ENCODE assay signal across 9 cellular contexts in genomic region chr11:36258730-36259360, GRCh38. TPM values are rescaled to one million over a fixed set of nuclear protein-coding genes. Genes with fewer than 3 reads are reported as not detected.
A peak's percentile ranks its signal among the peaks of the same experiment; 100 is the strongest.
DNase-seq lines count a peak whose midpoint lies in the region; ATAC-seq, FAIRE-seq and TF ChIP-seq lines count a peak whose summit lies in the region.
"Had no signal": no experiment of that assay in that cellular context is flagged by ENCODE, and none has a peak within 500 bp of the region (broad histone marks: within the 10 kb centered on the region; RNA-seq: fewer than 3 reads in every experiment).

No MANE protein-coding gene starts in this region.

- in situ Hi-C loops in HepG2 (cut with HindIII; ENCODE audit: extremely low pct_ligation_motif_present, low pct_unique_long_range_greater_than_20kb), result loop anchor here (25.0 kb wide), 1 partner anchor 772 kb away; no protein-coding TSS in a partner anchor

- H3K4me3 Mint-ChIP-seq in CD8-positive, alpha-beta memory T cell, result no peak overlapping the region
- H3K4me3 Mint-ChIP-seq: B cell had no signal

- CTCF ChIA-PET in HepG2 (lab: Yijun Ruan, JAX; ENCODE audit: low intra/inter-chr PET ratio, low total read pairs), result interaction anchor here (1.4 kb wide), 1 partner anchor 643 kb away, joined by 4 read pairs; no protein-coding TSS in a partner anchor
- CTCF ChIA-PET in CD8-positive, alpha-beta memory T cell (lab: Charles Lee), result no interaction called here

- H3K4me1 ChIP-seq in colonic mucosa (no peaks in the 10 kb centered on the region), HepG2 (ENCODE audit: insufficient read depth, low read length) (no peaks in the 10 kb centered on the region), testis (no peaks in the 10 kb centered on the region)
- no peaks in the 10 kb centered on the region for H3K4me1 ChIP-seq in CD8-positive, alpha-beta memory T cell (ENCODE audit: insufficient read depth, low read length)

- H3K4me1 Mint-ChIP-seq in CD8-positive, alpha-beta memory T cell, result no peaks in the 10 kb centered on the region
- H3K4me1 Mint-ChIP-seq: B cell had no signal

- POLR2A ChIA-PET in HepG2 (lab: Yijun Ruan, JAX), result no interaction called here
- POLR2A ChIA-PET in CD8-positive, alpha-beta memory T cell (lab: Charles Lee), result no interaction called here

- H3K27me3 ChIP-seq in colonic mucosa, result no peaks in the 10 kb centered on the region
- peaks cover 3 to 28% of the 10 kb centered on the region in 2 experiments; a peak in 4 of 5 replicates for H3K27me3 ChIP-seq in HepG2 (ENCODE audit: control insufficient read depth in 1 of 2, insufficient read depth in 2 of 2, low read length in 2 of 2)
- no peaks in the 10 kb centered on the region for H3K27me3 ChIP-seq in testis
- peaks cover 5% of the 10 kb centered on the region for H3K27me3 ChIP-seq in CD8-positive, alpha-beta memory T cell (ENCODE audit: insufficient read depth, low read length, poor library complexity, severe bottlenecking)

- 8% methylated on average over 2 of the region's 12 CpGs for whole genome bisulfite sequencing in HepG2 (ENCODE audit: low lambda C conversion rate)
- WGBS in testis, 2 donors, result 39 to 49% methylated on average over 11 to 12 of the region's 12 CpGs

- H3K9me3 ChIP-seq in colonic mucosa (no peaks in the 10 kb centered on the region), HepG2 (ENCODE audit: low read length) (no peaks in the 10 kb centered on the region), testis (no peaks in the 10 kb centered on the region)
- H3K9me3 ChIP-seq in CD8-positive, alpha-beta memory T cell (ENCODE audit: low read length), result no peaks in the 10 kb centered on the region

- H3K36me3 ChIP-seq in colonic mucosa (no peaks in the 10 kb centered on the region), HepG2 (replicated peaks in 1 of 2; ENCODE audit: control insufficient read depth in 1 of 2, insufficient read depth in 2 of 2, low read length in 2 of 2) (no peaks in the 10 kb centered on the region), testis (ENCODE audit: low read depth, missing control alignments) (no peaks in the 10 kb centered on the region)
- no peaks in the 10 kb centered on the region for H3K36me3 ChIP-seq in CD8-positive, alpha-beta memory T cell (ENCODE audit: insufficient read depth, low read length)

- no peaks in the 10 kb centered on the region for H3K79me2 ChIP-seq in HepG2 (ENCODE audit: insufficient read depth, low read length)

- DNase-seq in NCI-H1105 treated with DMSO at 0.1 percent for 48 hours (lab: John Stamatoyannopoulos, UW) (peak; percentile 12), NCI-H1105 (lab: John Stamatoyannopoulos, UW) (no peak), KG1 (lab: John Stamatoyannopoulos, UW) (peak; percentile 14), RPMI8226 (peak; percentile 37), colonic mucosa (peak; percentile 31), HepG2 (ENCODE audit: low spot score) (peak; percentile 29), testis (peak; percentile 77)
- no peak for DNase-seq in CD8-positive, alpha-beta memory T cell

- H3K9ac ChIP-seq in colonic mucosa (ENCODE audit: low read depth in 2 of 2, low read length in 2 of 2) (no peak overlapping the region), HepG2 (ENCODE audit: insufficient read depth, low read depth, low read length) (no peak overlapping the region)

- H2AFZ ChIP-seq in HepG2 (ENCODE audit: low read length), result no peak overlapping the region

- TF ChIP-seq RAD21 in HepG2 (CRISPR knock-in tag; IDR thresholded peaks at IDR 0.05), result peak; percentile 27; the same call in 1 of the 2 replicates

- H3K27ac ChIP-seq in colonic mucosa, result no peak overlapping the region
- no peak overlapping the region for H3K27ac ChIP-seq in HepG2 (ENCODE audit: extremely low read length, insufficient read depth, low read length)
- H3K27ac ChIP-seq in testis, result no peak overlapping the region
- no peak overlapping the region for H3K27ac ChIP-seq in CD8-positive, alpha-beta memory T cell (ENCODE audit: low read depth, low read length)

- H3K9me3 Mint-ChIP-seq in CD8-positive, alpha-beta memory T cell, result no peaks in the 10 kb centered on the region

- H4K20me1 ChIP-seq in HepG2 (ENCODE audit: insufficient read depth, low read length), result no peaks in the 10 kb centered on the region

- no peak overlapping the region for H3K27ac Mint-ChIP-seq in CD8-positive, alpha-beta memory T cell
- H3K27ac Mint-ChIP-seq: B cell had no signal

- H3K4me3 ChIP-seq in colonic mucosa (no peak overlapping the region), HepG2 (replicated peaks in 1 of 3; ENCODE audit: insufficient read depth in 1 of 3, low read depth in 2 of 3, low read length in 3 of 3) (no peak overlapping the region), testis (no peak overlapping the region)
- no peak overlapping the region for H3K4me3 ChIP-seq in CD8-positive, alpha-beta memory T cell (ENCODE audit: low read length)

- BruUV-seq in HepG2 (replicated peaks; lab: Mats Ljungman, UMichigan), result no TSS peak

- intact Hi-C loops in colonic mucosa (cut with DNase I) (loop anchor here (5.0 kb wide), 1 partner anchor 437 kb away; no protein-coding TSS in a partner anchor), HepG2 (cut with micrococcal nuclease; ENCODE audit: unreplicated experiment) (loop anchor here (1.0 to 5.0 kb wide), 3 partner anchors 216 to 643 kb away; no protein-coding TSS in a partner anchor), testis (cut with DNase I; ENCODE audit: low total_unique reads) (no loop called here)

- peak; percentile 34 for FAIRE-seq in HepG2 (lab: Jason Lieb, UNC)

- peak; percentile 22 for TF ChIP-seq CTCF in colonic mucosa (IDR thresholded peaks at IDR 0.05)
- TF ChIP-seq CTCF in HepG2 (CRISPR knock-in tag; IDR thresholded peaks at IDR 0.05), result peak; percentile 75
- peak; percentile 44 to 65 (median 53) for TF ChIP-seq CTCF in testis (IDR thresholded peaks at IDR 0.05)

- TF ChIP-seq EP300 in HepG2 (IDR thresholded peaks at IDR 0.05; ENCODE audit: low read depth in 2 of 2, low read length in 2 of 2) (no peak), HepG2 (CRISPR knock-in tag; IDR thresholded peaks at IDR 0.05; ENCODE audit: borderline replicate concordance) (no peak)

- peaks cover 25 to 50% of the 10 kb centered on the region in 2 donors for H3K27me3 Mint-ChIP-seq in CD8-positive, alpha-beta memory T cell

- TF ChIP-seq POLR2A in HepG2 (IDR thresholded peaks at IDR 0.05; ENCODE audit: insufficient read depth in 1 of 2, low read depth in 2 of 2, low read length in 2 of 2), result no peak
- no peak for TF ChIP-seq POLR2A in testis (IDR thresholded peaks at IDR 0.05)

- no peak overlapping the region for H3K4me2 ChIP-seq in HepG2 (ENCODE audit: low read depth, low read length)

- peak; percentile 94 for ATAC-seq in HepG2

- H3K36me3 Mint-ChIP-seq in CD8-positive, alpha-beta memory T cell, result no peaks in the 10 kb centered on the region

RNA-seq across cellular contexts. Expression of gene COMMD9, which starts 30.4 kb away (rescaled TPM):
- 10 to 100 TPM; 40.6 to 55.9 TPM for total RNA-seq in colonic mucosa
- total RNA-seq in HepG2 (2016; rRNA removed; fragmentation: Illumina TruSeq; extraction: Trizol), result 76.7 and 103 TPM in 2 replicates
- 20.2 and 31.5 TPM in 2 replicates for total RNA-seq in HepG2 (2016; cell fraction: cytosol; rRNA removed; fragmentation: Illumina TruSeq; extraction: Trizol; ENCODE audit: low read depth)
- 74.2 and 108 TPM in 2 replicates for total RNA-seq in HepG2 (2016; cell fraction: insoluble cytoplasmic fraction; rRNA removed; fragmentation: Illumina TruSeq; extraction: Trizol)
- total RNA-seq in HepG2 (2016; cell fraction: membrane; rRNA removed; fragmentation: Illumina TruSeq; extraction: Trizol), result 50.6 and 58.1 TPM in 2 replicates
- 31.5 and 37.0 TPM in 2 replicates for total RNA-seq in HepG2 (2016; cell fraction: nucleus; rRNA removed; fragmentation: Illumina TruSeq; extraction: Trizol)
- polyA plus RNA-seq in HepG2 (2011; rRNA removed), result 43.6 and 47.3 TPM in 2 replicates
- 31.6 and 41.1 TPM in 2 replicates for polyA plus RNA-seq in HepG2 (2011; cell fraction: cytosol; rRNA removed)
- 34.3 and 38.0 TPM in 2 replicates for polyA plus RNA-seq in HepG2 (2011; cell fraction: nucleus; rRNA removed)
- polyA plus RNA-seq in HepG2 (2012), result 21.2 and 32.0 TPM in 2 replicates
- polyA plus RNA-seq in HepG2 (2016; cell fraction: cytosol; fragmentation: Illumina TruSeq; extraction: Trizol; ENCODE audit: low read depth), result 37.1 and 37.2 TPM in 2 replicates
- polyA plus RNA-seq in HepG2 (2016; cell fraction: insoluble cytoplasmic fraction; fragmentation: Illumina TruSeq; extraction: Trizol; ENCODE audit: low read depth), result 119 and 125 TPM in 2 replicates
- 40.9 and 54.7 TPM in 2 replicates for polyA plus RNA-seq in HepG2 (2016; cell fraction: membrane; fragmentation: Illumina TruSeq; extraction: Trizol; ENCODE audit: low read depth)
- 51.5 and 57.1 TPM in 2 replicates for polyA plus RNA-seq in HepG2 (2016; cell fraction: nucleus; fragmentation: Illumina TruSeq; extraction: Trizol; ENCODE audit: insufficient read depth, low read depth)
- polyA minus RNA-seq in HepG2 (2011; rRNA and poly(A)+ RNA removed; ENCODE audit: low replicate concordance), result 48.6 and 163 TPM in 2 replicates
- 10.0 and 12.1 TPM in 2 replicates for polyA minus RNA-seq in HepG2 (2011; cell fraction: cytosol; rRNA and poly(A)+ RNA removed)
- polyA minus RNA-seq in HepG2 (2011; cell fraction: nucleus; rRNA and poly(A)+ RNA removed), result 26.5 and 29.2 TPM in 2 replicates
- total RNA-seq in testis, result 10 to 100 TPM; 42.7 to 58.2 TPM
- 73.9 TPM for polyA plus RNA-seq in testis (ENCODE audit: insufficient read depth, low read depth, low replicate concordance)
- total RNA-seq in CD8-positive, alpha-beta memory T cell, result 10 to 100 TPM; 63.6 to 71.5 TPM
- polyA plus RNA-seq in CD8-positive, alpha-beta memory T cell, result 76.1 TPM

RNA-seq across cellular contexts. Expression of gene PRR5L, which starts 37.2 kb away (rescaled TPM):
- 100 to 1,000 TPM in 1 of 2 donors, 10 to 100 TPM in 1; 80.9 to 169 TPM for total RNA-seq in colonic mucosa
- total RNA-seq in HepG2 (2016; rRNA removed; fragmentation: Illumina TruSeq; extraction: Trizol), result not detected in 2 replicates
- total RNA-seq in HepG2 (2016; cell fraction: cytosol; rRNA removed; fragmentation: Illumina TruSeq; extraction: Trizol; ENCODE audit: low read depth), result not detected in 2 replicates
- not detected in 2 replicates for total RNA-seq in HepG2 (2016; cell fraction: insoluble cytoplasmic fraction; rRNA removed; fragmentation: Illumina TruSeq; extraction: Trizol)
- not detected in 2 replicates for total RNA-seq in HepG2 (2016; cell fraction: membrane; rRNA removed; fragmentation: Illumina TruSeq; extraction: Trizol)
- not detected in 2 replicates for total RNA-seq in HepG2 (2016; cell fraction: nucleus; rRNA removed; fragmentation: Illumina TruSeq; extraction: Trizol)
- 0.16 TPM in 1 of 2 replicates, not detected in the other for polyA plus RNA-seq in HepG2 (2011; rRNA removed)
- polyA plus RNA-seq in HepG2 (2011; cell fraction: cytosol; rRNA removed), result 0.05 and 0.07 TPM in 2 replicates
- polyA plus RNA-seq in HepG2 (2011; cell fraction: nucleus; rRNA removed), result 0.54 and 0.64 TPM in 2 replicates
- not detected in 2 replicates for polyA plus RNA-seq in HepG2 (2012)
- not detected in 2 replicates for polyA plus RNA-seq in HepG2 (2016; cell fraction: cytosol; fragmentation: Illumina TruSeq; extraction: Trizol; ENCODE audit: low read depth)
- polyA plus RNA-seq in HepG2 (2016; cell fraction: insoluble cytoplasmic fraction; fragmentation: Illumina TruSeq; extraction: Trizol; ENCODE audit: low read depth), result not detected in 2 replicates
- polyA plus RNA-seq in HepG2 (2016; cell fraction: membrane; fragmentation: Illumina TruSeq; extraction: Trizol; ENCODE audit: low read depth), result not detected in 2 replicates
- polyA plus RNA-seq in HepG2 (2016; cell fraction: nucleus; fragmentation: Illumina TruSeq; extraction: Trizol; ENCODE audit: insufficient read depth, low read depth), result not detected in 2 replicates
- 0.40 and 6.6 TPM in 2 replicates for polyA minus RNA-seq in HepG2 (2011; rRNA and poly(A)+ RNA removed; ENCODE audit: low replicate concordance)
- not detected in 2 replicates for polyA minus RNA-seq in HepG2 (2011; cell fraction: cytosol; rRNA and poly(A)+ RNA removed)
- polyA minus RNA-seq in HepG2 (2011; cell fraction: nucleus; rRNA and poly(A)+ RNA removed), result not detected in 2 replicates
- total RNA-seq in testis, result 10 to 100 TPM; 14.7 to 15.4 TPM
- 8.1 TPM for polyA plus RNA-seq in testis (ENCODE audit: insufficient read depth, low read depth, low replicate concordance)
- total RNA-seq in CD8-positive, alpha-beta memory T cell, result 10 to 100 TPM; 28.4 to 32.5 TPM
- polyA plus RNA-seq in CD8-positive, alpha-beta memory T cell, result 43.0 TPM

Comparison
In these comparisons a context has a peak if more than half of its experiments do, and no peak if none do; other contexts are left out.
1. DNase-seq: peak in NCI-H1105 treated with DMSO at 0.1 percent for 48 hours (single experiment), KG1 (single experiment), RPMI8226 (single experiment), colonic mucosa (single experiment), HepG2 (single experiment) and testis (single experiment); none in NCI-H1105 (single experiment) and CD8-positive, alpha-beta memory T cell (0 of 5).
2. CTCF ChIP-seq: peak in every context shown above with its lines; median percentile 75 in HepG2; 53 in testis; 22 in colonic mucosa.
3. RNA of gene PRR5L, which starts 37.2 kb away (total RNA-seq): 80.9 to 169 TPM in colonic mucosa, 28.4 to 32.5 TPM in CD8-positive, alpha-beta memory T cell and 14.7 to 15.4 TPM in testis; not detected in HepG2; every median in the first group is over 10 times any median in the second.